Comparison of ENCODE assay signal across 9 cellular contexts in genomic region chr2:239157766-239158165, GRCh38.
DNase-seq lines count a peak whose midpoint lies in the region; ATAC-seq and TF ChIP-seq lines count a peak whose summit lies in the region.
"Had no signal": no experiment of that assay in that cellular context is flagged by ENCODE, and none has a peak within 500 bp of the region (broad histone marks: within the 10 kb centered on the region; RNA-seq: fewer than 3 reads in every experiment).

No MANE protein-coding gene starts in this region.

- intact Hi-C loops in prostate gland (cut with DNase I) (no loop called here), testis (cut with DNase I; ENCODE audit: low total_unique reads) (no loop called here)

- TF ChIP-seq CTCF in prostate gland (IDR thresholded peaks at IDR 0.05) (no peak), testis (IDR thresholded peaks at IDR 0.05) (no peak)

- H3K36me3 ChIP-seq in prostate gland (peaks cover 0 to 4% of the 10 kb centered on the region in 2 donors), testis (ENCODE audit: low read depth, missing control alignments) (no peaks in the 10 kb centered on the region)

- no peak for TF ChIP-seq POLR2A in prostate gland (IDR thresholded peaks at IDR 0.05)
- TF ChIP-seq POLR2A in testis (IDR thresholded peaks at IDR 0.05), result no peak

- H3K27me3 ChIP-seq in prostate gland (replicated peaks; ENCODE audit: insufficient read depth), result no peaks in the 10 kb centered on the region
- H3K27me3 ChIP-seq in testis, result no peaks in the 10 kb centered on the region
- H3K27me3 ChIP-seq: tibial nerve had no signal

- H3K27ac ChIP-seq in prostate gland (peak overlapping the region in 1 of 2 donors; percentile 8), testis (no peak overlapping the region)
- H3K27ac ChIP-seq: PC-9 had no signal

- H3K4me3 ChIP-seq in prostate gland (no peak overlapping the region), testis (no peak overlapping the region)
- H3K4me3 ChIP-seq: PC-9, tibial nerve had no signal

- 31% methylated on average over 11 of the region's 11 CpGs for WGBS in prostate gland
- 60 to 68% methylated on average over 11 of the region's 11 CpGs for WGBS in testis, 2 donors

- H3K4me1 ChIP-seq in prostate gland (replicated peaks) (no peaks in the 10 kb centered on the region), testis (no peaks in the 10 kb centered on the region)

- ATAC-seq in HG02610 (IDR thresholded peaks at IDR 0.05; ENCODE audit: unreplicated experiment), result no peak
- no peak for ATAC-seq in HG02571 (IDR thresholded peaks at IDR 0.05; ENCODE audit: unreplicated experiment)

- DNase-seq in ELF-1 (ENCODE audit: low read depth, low spot score), result peak; percentile 67
- DNase-seq in NCI-H526 treated with DMSO at 0.1 percent for 48 hours (lab: John Stamatoyannopoulos, UW), result peak; percentile 96
- DNase-seq in germinal center (ENCODE audit: low spot score), result peak; percentile 10
- DNase-seq in prostate gland (ENCODE audit: low spot score), result peak; percentile 61
- no peak for DNase-seq in testis

- no peaks in the 10 kb centered on the region for H3K9me3 ChIP-seq in prostate gland
- no peaks in the 10 kb centered on the region for H3K9me3 ChIP-seq in testis
- H3K9me3 ChIP-seq: tibial nerve had no signal
